ENCODE assay signal across 8 cellular contexts in the genomic region with DNA sequence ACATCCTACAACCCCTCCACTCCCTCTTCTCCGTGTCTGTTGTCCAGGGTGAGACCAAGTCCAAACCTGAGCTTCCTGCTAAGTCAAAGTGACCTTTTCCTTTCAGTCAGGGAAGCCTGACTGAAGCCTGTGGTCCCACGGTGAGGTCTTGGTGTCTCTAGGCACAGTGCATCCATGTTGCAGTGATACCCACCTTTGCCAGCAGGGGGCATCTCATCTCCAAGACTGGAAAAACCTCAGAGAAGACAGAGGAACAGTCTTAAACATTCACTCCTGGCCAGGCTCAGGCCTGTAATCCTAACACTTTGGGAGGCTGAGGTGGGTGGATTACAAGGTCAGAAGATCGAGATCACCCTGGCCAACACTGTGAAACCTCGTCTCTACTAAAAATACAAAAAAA. TPM values are rescaled to one million over a fixed set of nuclear protein-coding genes. Genes with fewer than 3 reads are reported as not detected.
DNase-seq lines count a peak whose midpoint lies in the region; ATAC-seq and TF ChIP-seq lines count a peak whose summit lies in the region.
"Not testable (repeated sequence)": the region's sequence is repeated elsewhere in the genome, so short reads cannot be mapped to it uniquely, and the experiment has no call there.
"Had no signal": no experiment of that assay in that cellular context is flagged by ENCODE, and none has a peak within 500 bp of the region (broad histone marks: within the 10 kb centered on the region; RNA-seq: fewer than 3 reads in every experiment).

No MANE protein-coding gene starts in this region.

- in situ Hi-C loops in brain microvascular endothelial cell (cut with HindIII; ENCODE audit: low pct_ligation_motif_present, low sequenced_read_pairs), result not testable (repeated sequence)

- H3K27ac ChIP-seq in brain microvascular endothelial cell, right atrium auricular region: not testable (repeated sequence)

- H3K27me3 Mint-ChIP-seq in activated CD4-positive, alpha-beta T cell treated with anti-CD3 and anti-CD28 coated beads, Interleukin-2, amount 10 ng/mL, durations not matched to agents 24 days and 14 days; progenitor cell of endocrine pancreas: not testable (repeated sequence)

- not testable (repeated sequence) for H3K27ac Mint-ChIP-seq in activated CD4-positive, alpha-beta T cell treated with anti-CD3 and anti-CD28 coated beads, Interleukin-2, amount 10 ng/mL, durations not matched to agents 24 days and 14 days
- peak overlapping the region; percentile 76 for H3K27ac Mint-ChIP-seq in progenitor cell of endocrine pancreas

- not testable (repeated sequence) for H3K9me3 Mint-ChIP-seq in activated CD4-positive, alpha-beta T cell treated with anti-CD3 and anti-CD28 coated beads, Interleukin-2, amount 10 ng/mL, durations not matched to agents 24 days and 14 days; progenitor cell of endocrine pancreas (ENCODE audit: low read depth)

- peak; percentile 53 for ATAC-seq in HG02973 (IDR thresholded peaks at IDR 0.05; ENCODE audit: unreplicated experiment)

- not testable (repeated sequence) for H3K4me1 Mint-ChIP-seq in activated CD4-positive, alpha-beta T cell treated with anti-CD3 and anti-CD28 coated beads, Interleukin-2, amount 10 ng/mL, durations not matched to agents 24 days and 14 days; progenitor cell of endocrine pancreas (ENCODE audit: low read depth)

- DNase-seq in GM12864 (ENCODE audit: low read depth), result peak; percentile 8
- peak; percentile 13 for DNase-seq in NCI-H748 (lab: John Stamatoyannopoulos, UW; ENCODE audit: unreplicated experiment)
- peak; percentile 78 for DNase-seq in activated CD4-positive, alpha-beta T cell treated with anti-CD3 and anti-CD28 coated beads, Interleukin-2, amount 10 ng/mL, durations not matched to agents 24 days and 14 days
- peak; percentile 58 for DNase-seq in brain microvascular endothelial cell
- DNase-seq in right atrium auricular region (ENCODE audit: low spot score), result peak; percentile 64
- DNase-seq in progenitor cell of endocrine pancreas (ENCODE audit: low spot score, unreplicated experiment), result peak; percentile 35

- not testable (repeated sequence) for H3K36me3 ChIP-seq in brain microvascular endothelial cell (replicated peaks); right atrium auricular region

- H3K4me3 ChIP-seq in GM12864 (ENCODE audit: low read depth, low read length); brain microvascular endothelial cell (ENCODE audit: low read depth, low read length); right atrium auricular region: not testable (repeated sequence)

- intact Hi-C loops in activated CD4-positive, alpha-beta T cell treated with anti-CD3 and anti-CD28 coated beads, Interleukin-2, amount 10 ng/mL, durations not matched to agents 24 days and 14 days (cut with micrococcal nuclease), result not testable (repeated sequence)

- H3K27me3 ChIP-seq in brain microvascular endothelial cell (replicated peaks); right atrium auricular region: not testable (repeated sequence)

- H3K36me3 Mint-ChIP-seq in activated CD4-positive, alpha-beta T cell treated with anti-CD3 and anti-CD28 coated beads, Interleukin-2, amount 10 ng/mL, durations not matched to agents 24 days and 14 days (ENCODE audit: low read depth); progenitor cell of endocrine pancreas (ENCODE audit: insufficient read depth): not testable (repeated sequence)

- H3K4me3 Mint-ChIP-seq in activated CD4-positive, alpha-beta T cell treated with anti-CD3 and anti-CD28 coated beads, Interleukin-2, amount 10 ng/mL, durations not matched to agents 24 days and 14 days; progenitor cell of endocrine pancreas (ENCODE audit: low read depth): not testable (repeated sequence)

- not testable (repeated sequence) for H3K9me3 ChIP-seq in right atrium auricular region

- H3K4me1 ChIP-seq in right atrium auricular region, result not testable (repeated sequence)

- TF ChIP-seq CTCF in GM12864 (IDR thresholded peaks at IDR 0.05; ENCODE audit: low read depth, low read length, missing control alignments) (peak; percentile 64), brain microvascular endothelial cell (IDR thresholded peaks at IDR 0.05; ENCODE audit: low read depth, low read length, missing control alignments) (peak; percentile 68), right atrium auricular region (IDR thresholded peaks at IDR 0.05) (peak in 1 of 2 donors; percentile 46), progenitor cell of endocrine pancreas (IDR thresholded peaks at IDR 0.05; ENCODE audit: unreplicated experiment) (peak; percentile 58)

RNA-seq across cellular contexts. Expression of gene XAGE2, which starts 23.4 kb away (rescaled TPM):
- total RNA-seq in activated CD4-positive, alpha-beta T cell treated with anti-CD3 and anti-CD28 coated beads, Interleukin-2, amount 10 ng/mL, durations not matched to agents 24 days and 14 days, result not detected in 2 replicates
- total RNA-seq in right atrium auricular region, result not detected
- not detected in 2 replicates for total RNA-seq in progenitor cell of endocrine pancreas
- total RNA-seq: NCI-H460 had no signal

Comparison
In these comparisons a context has a peak if more than half of its experiments do, and no peak if none do; other contexts are left out.
1. DNase-seq: peak in every context shown above with its lines; median percentile 78 in activated CD4-positive, alpha-beta T cell treated with anti-CD3 and anti-CD28 coated beads, Interleukin-2, amount 10 ng/mL, durations not matched to agents 24 days and 14 days; 64 in right atrium auricular region; 58 in brain microvascular endothelial cell; 35 in progenitor cell of endocrine pancreas; 13 in NCI-H748; 8 in GM12864.